9 cellular contexts compared by ENCODE assay signal in the genomic region with DNA sequence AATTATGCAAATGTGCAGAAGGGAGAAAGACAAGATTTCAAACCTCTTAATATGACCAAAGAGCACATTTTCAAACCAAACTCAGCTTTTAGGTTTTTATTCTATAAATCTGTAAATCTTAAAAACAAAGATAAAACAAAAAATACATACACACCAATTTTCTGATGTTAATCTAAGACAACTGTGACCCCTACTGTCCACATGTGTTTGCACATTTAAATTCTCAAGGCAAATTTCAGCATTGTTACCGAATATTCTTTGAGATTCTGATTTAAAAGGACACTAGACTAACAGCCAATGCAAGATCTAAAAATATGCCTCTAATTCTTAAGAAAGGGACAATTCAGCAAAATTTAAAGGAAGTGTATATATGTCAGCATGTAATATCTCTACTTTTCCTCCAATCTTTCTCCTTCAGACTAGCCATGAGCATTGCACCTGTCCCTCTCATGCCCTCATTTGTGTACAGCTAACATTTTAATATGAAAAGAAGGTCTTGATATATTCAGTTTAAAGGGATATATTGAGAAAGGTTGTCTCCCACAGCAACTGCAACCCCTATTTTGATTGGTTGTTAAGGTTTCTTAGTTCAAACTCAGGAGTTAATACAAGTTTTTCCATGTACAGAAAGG.
A peak's percentile ranks its signal among the peaks of the same experiment; 100 is the strongest.
DNase-seq lines count a peak whose midpoint lies in the region; ATAC-seq, FAIRE-seq and TF ChIP-seq lines count a peak whose summit lies in the region.
"Had no signal": no experiment of that assay in that cellular context is flagged by ENCODE, and none has a peak within 500 bp of the region (broad histone marks: within the 10 kb centered on the region; RNA-seq: fewer than 3 reads in every experiment).

No MANE protein-coding gene starts in this region.

- H3K4me3 ChIP-seq in Loucy (ENCODE audit: low read length, poor library complexity, severe bottlenecking): no peak overlapping the region
- no peak overlapping the region for H3K4me3 ChIP-seq in bronchial epithelial cell (ENCODE audit: low read depth, low read length)
- no peak overlapping the region for H3K4me3 ChIP-seq in lower lobe of right lung

- no peak overlapping the region for H3K27ac ChIP-seq in lower lobe of right lung

- no peak overlapping the region for H2AFZ ChIP-seq in Loucy (ENCODE audit: low read length)

- no peak overlapping the region for H3K9ac ChIP-seq in Loucy (ENCODE audit: low read depth, low read length, poor library complexity, severe bottlenecking)

- FAIRE-seq in bronchial epithelial cell (lab: Jason Lieb, UNC): no peak

- ATAC-seq in lower lobe of right lung: no peak

- H3K27ac Mint-ChIP-seq in nephron: no peak overlapping the region
- H3K27ac Mint-ChIP-seq: activated naive CD8-positive, alpha-beta T cell had no signal

- H3K9me3 Mint-ChIP-seq in nephron: no peaks in the 10 kb centered on the region

- H3K9me3 ChIP-seq in Loucy (ENCODE audit: insufficient read depth, low read depth, low read length) (no peaks in the 10 kb centered on the region), lower lobe of right lung (no peaks in the 10 kb centered on the region)

- no peaks in the 10 kb centered on the region for H3K79me2 ChIP-seq in Loucy (ENCODE audit: insufficient read depth, low read length)

- intact Hi-C loops in lower lobe of right lung (cut with DNase I): no loop called here

- POLR2A ChIA-PET in HEK293T (lab: Yijun Ruan, JAX): no interaction called here

- CTCF ChIA-PET in HEK293T (lab: Yijun Ruan, JAX): no interaction called here

- no peaks in the 10 kb centered on the region for H4K20me1 ChIP-seq in Loucy (ENCODE audit: insufficient read depth, low read length, poor library complexity, severe bottlenecking)

- no peaks in the 10 kb centered on the region for H3K27me3 Mint-ChIP-seq in nephron (ENCODE audit: low read depth)
- H3K27me3 Mint-ChIP-seq: activated naive CD8-positive, alpha-beta T cell had no signal

- H3K4me3 Mint-ChIP-seq in nephron: no peak overlapping the region
- H3K4me3 Mint-ChIP-seq: activated naive CD8-positive, alpha-beta T cell had no signal

- no peaks in the 10 kb centered on the region for H3K4me1 Mint-ChIP-seq in nephron

- H3K36me3 ChIP-seq in Loucy (ENCODE audit: insufficient read depth, low read length) (no peaks in the 10 kb centered on the region), bronchial epithelial cell (ENCODE audit: control insufficient read depth, insufficient read depth, low read length) (no peaks in the 10 kb centered on the region), lower lobe of right lung (no peaks in the 10 kb centered on the region)

- H3K4me2 ChIP-seq in Loucy (ENCODE audit: low read depth, low read length, poor library complexity, severe bottlenecking): no peak overlapping the region

- DNase-seq in DMS53 treated with DMSO at 0.1 percent for 48 hours (lab: John Stamatoyannopoulos, UW; ENCODE audit: unreplicated experiment) (peak; percentile 17), bronchial epithelial cell (ENCODE audit: low read depth) (peak; percentile 23), ecto neural progenitor cell (ENCODE audit: low spot score) (no peak), lower lobe of right lung (no peak), HK-2 (ENCODE audit: unreplicated experiment) (no peak), HEK293T (ENCODE audit: extremely low spot score) (no peak)

- TF ChIP-seq CTCF in Loucy (conservative IDR thresholded peaks at IDR 0.05; ENCODE audit: low read length): peak; percentile 25; the same call in 1 of the 2 replicates
- TF ChIP-seq CTCF in bronchial epithelial cell (IDR thresholded peaks at IDR 0.05; ENCODE audit: insufficient read depth, low read length, severe bottlenecking): peak; percentile 20
- peak; percentile 16 to 47 (median 35) for TF ChIP-seq CTCF in nephron (IDR thresholded peaks at IDR 0.05; ENCODE audit: unreplicated experiment in 3 of 3)
- no peak for TF ChIP-seq CTCF in lower lobe of right lung (IDR thresholded peaks at IDR 0.05)

- no peaks in the 10 kb centered on the region for H3K36me3 Mint-ChIP-seq in nephron (ENCODE audit: low read depth)
- H3K36me3 Mint-ChIP-seq: activated naive CD8-positive, alpha-beta T cell had no signal

- H3K27me3 ChIP-seq in Loucy (ENCODE audit: insufficient read depth, low read length, poor library complexity, severe bottlenecking): no peaks in the 10 kb centered on the region
- H3K27me3 ChIP-seq in bronchial epithelial cell (ENCODE audit: control insufficient read depth, insufficient read depth, low read length): no peaks in the 10 kb centered on the region
- H3K27me3 ChIP-seq in lower lobe of right lung (ENCODE audit: low read depth): no peaks in the 10 kb centered on the region

- H3F3A ChIP-seq in Loucy (ENCODE audit: low read depth): no peaks in the 10 kb centered on the region

- H3K4me1 ChIP-seq in Loucy (ENCODE audit: insufficient read depth, low read length, poor library complexity, severe bottlenecking): no peaks in the 10 kb centered on the region
- H3K4me1 ChIP-seq in lower lobe of right lung: no peaks in the 10 kb centered on the region

- no peaks in the 10 kb centered on the region for H3K9me2 ChIP-seq in Loucy (replicated peaks; ENCODE audit: low read depth, low read length)

TF ChIP-seq in HEK293T, 16 proteins besides CTCF, POLR2A, EP300 and RAD21:
- TF ChIP-seq ARNT (IDR thresholded peaks at IDR 0.05) (no peak), FOXA1 (IDR thresholded peaks at IDR 0.05) (no peak), BHLHE40 (IDR thresholded peaks at IDR 0.05; ENCODE audit: borderline replicate concordance) (no peak), L3MBTL2 (conservative IDR thresholded peaks at IDR 0.05) (no peak), HDGF (IDR thresholded peaks at IDR 0.05; ENCODE audit: borderline replicate concordance) (no peak)

Comparison
In these comparisons a context has a peak if more than half of its experiments do, and no peak if none do; other contexts are left out.
1. DNase-seq: peak in DMS53 treated with DMSO at 0.1 percent for 48 hours (single experiment) and bronchial epithelial cell (single experiment); none in ecto neural progenitor cell (single experiment), lower lobe of right lung (single experiment), HK-2 (single experiment) and HEK293T (single experiment).